In genomic region chr17:81222906-81223757, GRCh38 we compare ENCODE assay signal across 8 cellular contexts. TPM values are rescaled to one million over a fixed set of nuclear protein-coding genes. Genes with fewer than 3 reads are reported as not detected.
DNase-seq lines count a peak whose midpoint lies in the region; ATAC-seq and TF ChIP-seq lines count a peak whose summit lies in the region.

CEP131 (minus strand) TSS chr17:81222965; CDS start chr17:81220056, 2,909 bp downstream.

- no peak for TF ChIP-seq POLR2A in adrenal gland (IDR thresholded peaks at IDR 0.05)

- H3K27me3 ChIP-seq in adrenal gland (no peaks in the 10 kb centered on the region), heart right ventricle (no peaks in the 10 kb centered on the region), upper lobe of right lung (no peaks in the 10 kb centered on the region)

- H3K4me3 ChIP-seq in adrenal gland (peak within 1 kb of the TSS in 3 of 4 donors; percentile 31 to 65 (median 60)), heart right ventricle (peak within 1 kb of the TSS; percentile 69 to 93 (median 84)), upper lobe of right lung (peak within 1 kb of the TSS; percentile 75)

- ATAC-seq in HG02884 (IDR thresholded peaks at IDR 0.05; ENCODE audit: unreplicated experiment) (peak; percentile 90), heart right ventricle (peak; percentile 98 to 100 (median 99)), upper lobe of right lung (peak; percentile 97)

- H3K9me3 ChIP-seq in adrenal gland (replicated peaks in 1 of 3) (no peaks in the 10 kb centered on the region), heart right ventricle (peaks cover 0 to 9% (median 0%) of the 10 kb centered on the region in 11 donors), upper lobe of right lung (no peaks in the 10 kb centered on the region)

- H3K27ac ChIP-seq in adrenal gland (peak within 1 kb of the TSS in 2 of 5 donors; percentile 13 to 44), heart right ventricle (peak within 1 kb of the TSS in 4 of 10 donors; percentile 14 to 77 (median 62)), upper lobe of right lung (no peak within 1 kb of the TSS)

- no peak for TF ChIP-seq CTCF in GM13976 (IDR thresholded peaks at IDR 0.05; ENCODE audit: borderline replicate concordance, control extremely low read depth, extremely low read depth, insufficient read depth, missing control alignments)
- TF ChIP-seq CTCF in adrenal gland (IDR thresholded peaks at IDR 0.05) = no peak
- peak in 1 of 9 donors; percentile 6 for TF ChIP-seq CTCF in heart right ventricle (IDR thresholded peaks at IDR 0.05)
- no peak for TF ChIP-seq CTCF in upper lobe of right lung (IDR thresholded peaks at IDR 0.05)

- intact Hi-C loops in adrenal gland (cut with DNase I) = no loop called here
- intact Hi-C loops in heart right ventricle (cut with DNase I) = loop anchor here in 2 of 10 donors (1.0 to 10.0 kb wide), 2 partner anchors 16 to 78 kb away; partner anchors contain the start of genes NDUFAF8 (in 1 of the 2) and TEPSIN (in 1 of the 2)
- intact Hi-C loops in posterior cingulate gyrus (cut with DNase I) = no loop called here
- intact Hi-C loops in upper lobe of right lung (cut with DNase I) = no loop called here

- H3K36me3 ChIP-seq in adrenal gland (replicated peaks in 1 of 2) (peaks cover 0 to 6% of the 10 kb centered on the region in 2 donors), heart right ventricle (peaks cover 0 to 17% (median 6%) of the 10 kb centered on the region in 9 donors), upper lobe of right lung (no peaks in the 10 kb centered on the region)

- in situ Hi-C loops in GM13976 (cut with MboI; ENCODE audit: low sequenced_read_pairs, unreplicated experiment) = no loop called here

- DNase-seq in GM13976 (ENCODE audit: low spot score) = peak; percentile 100
- peak; percentile 92 for DNase-seq in NCI-H146 treated with DMSO at 0.1 percent for 48 hours (lab: John Stamatoyannopoulos, UW; ENCODE audit: unreplicated experiment)
- DNase-seq in T-helper 1 cell = peak; percentile 98 to 100 (median 99)
- peak; percentile 98 to 100 (median 99) for DNase-seq in adrenal gland
- DNase-seq in heart right ventricle = peak; percentile 99 to 100
- DNase-seq in posterior cingulate gyrus = peak; percentile 97 to 100 (median 99)
- peak; percentile 100 for DNase-seq in upper lobe of right lung

- peaks cover 6 to 23% of the 10 kb centered on the region in 2 donors for H3K4me1 ChIP-seq in adrenal gland (replicated peaks in 1 of 2)
- peaks cover 7 to 26% (median 17%) of the 10 kb centered on the region in 9 donors for H3K4me1 ChIP-seq in heart right ventricle
- H3K4me1 ChIP-seq in upper lobe of right lung = peaks cover 16% of the 10 kb centered on the region

- 0 to 2% (median 1%) methylated on average over 19 to 79 of the region's 79 CpGs for WGBS in adrenal gland, 4 donors
- 1% methylated on average over 69 to 79 of the region's 79 CpGs for WGBS in heart right ventricle, 2 donors

RNA-seq across cellular contexts. Expression of gene CEP131, which starts in this region (rescaled TPM):
- total RNA-seq in adrenal gland (10 to 100 TPM in 3 of 8 donors, 1 to 10 TPM in 5; 2.7 to 11.4 (median 8.2) TPM), heart right ventricle (10 to 100 TPM in 1 of 10 donors, 1 to 10 TPM in 9; 6.4 to 14.4 (median 7.6) TPM), upper lobe of right lung (7.5 TPM)
- polyA plus RNA-seq in adrenal gland (10 to 100 TPM in 2 of 3 donors, under 1 TPM in 1; 0.81 to 55.8 (median 27.2) TPM), heart right ventricle (10 to 100 TPM in 1 of 2 donors, 1 to 10 TPM in 1; 8.8 to 20.9 TPM)
